Comparison of ENCODE assay signal across 22 cellular contexts in the genomic region with DNA sequence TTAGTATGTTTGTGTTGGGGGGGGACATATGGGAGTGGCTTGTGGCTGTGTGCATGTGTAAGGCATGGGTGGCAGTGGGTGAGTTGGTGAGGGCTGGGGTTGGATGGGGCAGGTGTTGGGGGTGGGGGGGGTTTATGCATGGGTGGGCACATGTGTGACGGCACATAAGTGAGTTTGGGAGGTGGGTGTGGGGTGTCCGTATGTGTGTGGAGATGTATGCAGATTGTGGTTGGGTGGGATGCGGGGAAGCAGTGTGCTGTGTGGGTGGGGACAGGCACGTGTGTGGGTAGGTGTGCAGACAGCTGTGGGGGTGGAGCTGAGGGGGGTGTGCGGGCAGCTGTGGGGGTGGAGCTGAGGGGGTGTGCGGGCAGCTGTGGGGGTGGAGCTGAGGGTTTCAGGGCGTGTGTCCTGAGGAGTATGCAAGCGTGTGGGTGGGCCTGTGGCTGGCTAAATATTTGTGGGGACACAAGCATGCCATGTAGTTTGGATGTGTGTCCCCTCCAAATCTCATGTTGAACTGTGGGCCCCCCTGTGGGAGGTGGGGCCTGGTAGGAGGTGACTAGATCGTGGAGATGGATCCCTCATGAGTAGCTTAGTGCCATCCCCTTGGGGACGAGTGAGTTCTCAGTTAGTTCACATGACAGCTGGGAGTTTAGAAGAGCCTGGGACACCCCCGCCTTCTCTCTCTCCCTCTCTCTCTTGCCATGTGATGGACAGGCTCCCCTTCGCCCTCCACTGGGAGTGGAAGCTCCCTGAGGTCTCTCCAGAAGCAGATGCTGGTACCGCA. TPM values are rescaled to one million over a fixed set of nuclear protein-coding genes. Genes with fewer than 3 reads are reported as not detected.
DNase-seq lines count a peak whose midpoint lies in the region; ATAC-seq and TF ChIP-seq lines count a peak whose summit lies in the region.
"Had no signal": no experiment of that assay in that cellular context is flagged by ENCODE, and none has a peak within 500 bp of the region (broad histone marks: within the 10 kb centered on the region; RNA-seq: fewer than 3 reads in every experiment).

No MANE protein-coding gene starts in this region.

- no peaks in the 10 kb centered on the region for H3K27me3 ChIP-seq in SJCRH30
- no peaks in the 10 kb centered on the region for H3K27me3 ChIP-seq in neuronal stem cell (ENCODE audit: control insufficient read depth in 3 of 3, insufficient read depth in 3 of 3, low read depth in 1 of 3, low read length in 3 of 3)
- no peaks in the 10 kb centered on the region for H3K27me3 ChIP-seq in foreskin keratinocyte
- H3K27me3 ChIP-seq: MG63 had no signal

- POLR2A ChIA-PET in activated CD8-positive, alpha-beta T cell treated with anti-CD3 and anti-CD28 coated beads, Interleukin-2, amount 10 ng/mL, durations not matched to agents 7 days and 5 days (lab: Charles Lee): no interaction called here
- POLR2A ChIA-PET in activated CD8-positive, alpha-beta T cell treated with anti-CD3 and anti-CD28 coated beads for 36 hours (lab: Charles Lee): no interaction called here

- no peak for TF ChIP-seq CTCF in activated CD8-positive, alpha-beta T cell treated with anti-CD3 and anti-CD28 coated beads for 36 hours (IDR thresholded peaks at IDR 0.05)
- TF ChIP-seq CTCF in foreskin keratinocyte (conservative IDR thresholded peaks at IDR 0.05): no peak

- H3K9me3 ChIP-seq in SJCRH30 (replicated peaks): no peaks in the 10 kb centered on the region; the same call in 1 of the 2 replicates
- H3K9me3 ChIP-seq in neuronal stem cell (replicated peaks in 1 of 2; ENCODE audit: control insufficient read depth in 2 of 2, insufficient read depth in 1 of 2, low read depth in 1 of 2, low read length in 2 of 2): peaks cover 4 to 5% of the 10 kb centered on the region in 2 donors
- H3K9me3 ChIP-seq: HAP-1 had no signal

- H2BK5ac ChIP-seq in neuronal stem cell (ENCODE audit: low read length): no peak overlapping the region

- no peak overlapping the region for H3K18ac ChIP-seq in neuronal stem cell (ENCODE audit: low read length)

- H3K4me1 Mint-ChIP-seq in activated CD8-positive, alpha-beta T cell treated with anti-CD3 and anti-CD28 coated beads, Interleukin-2, amount 10 ng/mL, durations not matched to agents 7 days and 5 days (ENCODE audit: low read depth): no peaks in the 10 kb centered on the region
- H3K4me1 Mint-ChIP-seq in activated CD8-positive, alpha-beta T cell treated with anti-CD3 and anti-CD28 coated beads for 36 hours (ENCODE audit: low read depth): no peaks in the 10 kb centered on the region
- H3K4me1 Mint-ChIP-seq: B cell; CD4-positive, CD25-positive, alpha-beta regulatory T cell; IgD-negative memory B cell had no signal

- no peak overlapping the region for H3K9ac ChIP-seq in neuronal stem cell (ENCODE audit: low read depth, low read length, poor library complexity)
- H3K9ac ChIP-seq: GM23248 had no signal

- DNase-seq in activated CD8-positive, alpha-beta T cell treated with anti-CD3 and anti-CD28 coated beads, Interleukin-2, amount 10 ng/mL, durations not matched to agents 7 days and 5 days: peak; percentile 1
- no peak for DNase-seq in activated CD8-positive, alpha-beta T cell treated with anti-CD3 and anti-CD28 coated beads for 36 hours
- DNase-seq in SJCRH30: peak; percentile 42 to 59
- DNase-seq in neuronal stem cell (ENCODE audit: low spot score): no peak
- peak; percentile 19 for DNase-seq in stimulated activated CD8-positive, alpha-beta memory T cell treated with anti-CD3 and anti-CD28 coated beads, Interleukin-4, amount 100 ng/mL, for 48 hours
- no peak for DNase-seq in SHP77 (lab: John Stamatoyannopoulos, UW)
- DNase-seq in stimulated activated naive CD4-positive, alpha-beta T cell treated with Interleukin-2 at 50 U/mL for 16 hours (lab: John Stamatoyannopoulos, UW): no peak
- DNase-seq in foreskin keratinocyte: no peak
- DNase-seq: CD4-positive, CD25-positive, alpha-beta regulatory T cell; COR-L47; GDM1; GM23248; Karpas-422; MG63; NCI-H1048; NCI-H1436; NCI-H1930; NCI-H226; NCI-H524 treated with DMSO at 0.1 percent for 48 hours had no signal

- no peak overlapping the region for H4K91ac ChIP-seq in neuronal stem cell (ENCODE audit: low read depth, low read length, poor library complexity)

- peaks cover 26% of the 10 kb centered on the region for H3K36me3 Mint-ChIP-seq in activated CD8-positive, alpha-beta T cell treated with anti-CD3 and anti-CD28 coated beads, Interleukin-2, amount 10 ng/mL, durations not matched to agents 7 days and 5 days (ENCODE audit: low read depth)
- H3K36me3 Mint-ChIP-seq in activated CD8-positive, alpha-beta T cell treated with anti-CD3 and anti-CD28 coated beads for 36 hours (ENCODE audit: low read depth): peaks cover 37% of the 10 kb centered on the region

- no peak overlapping the region for H3K23ac ChIP-seq in neuronal stem cell (ENCODE audit: low read depth, low read length, poor library complexity)

- H3K27me3 Mint-ChIP-seq in activated CD8-positive, alpha-beta T cell treated with anti-CD3 and anti-CD28 coated beads, Interleukin-2, amount 10 ng/mL, durations not matched to agents 7 days and 5 days (ENCODE audit: low read depth): no peaks in the 10 kb centered on the region
- H3K27me3 Mint-ChIP-seq in activated CD8-positive, alpha-beta T cell treated with anti-CD3 and anti-CD28 coated beads for 36 hours: no peaks in the 10 kb centered on the region
- H3K27me3 Mint-ChIP-seq: B cell; CD4-positive, CD25-positive, alpha-beta regulatory T cell; IgD-negative memory B cell had no signal

- peaks cover 11% of the 10 kb centered on the region for H3K79me1 ChIP-seq in neuronal stem cell (ENCODE audit: low read depth, low read length)

- H3K4me3 ChIP-seq in SJCRH30 (no peak overlapping the region), neuronal stem cell (ENCODE audit: low read length in 2 of 2) (no peak overlapping the region)
- H3K4me3 ChIP-seq: GM23248, HAP-1, MG63 had no signal

- H3K27ac ChIP-seq in SJCRH30 (no peak overlapping the region), neuronal stem cell (replicated peaks; ENCODE audit: low read length) (no peak overlapping the region), foreskin keratinocyte (no peak overlapping the region)
- H3K27ac ChIP-seq: GM23248 had no signal

- H3K4me3 Mint-ChIP-seq in activated CD8-positive, alpha-beta T cell treated with anti-CD3 and anti-CD28 coated beads, Interleukin-2, amount 10 ng/mL, durations not matched to agents 7 days and 5 days: no peak overlapping the region
- H3K4me3 Mint-ChIP-seq in activated CD8-positive, alpha-beta T cell treated with anti-CD3 and anti-CD28 coated beads for 36 hours: no peak overlapping the region
- H3K4me3 Mint-ChIP-seq: B cell; CD4-positive, CD25-positive, alpha-beta regulatory T cell; IgD-negative memory B cell had no signal

- intact Hi-C loops in activated CD8-positive, alpha-beta T cell treated with anti-CD3 and anti-CD28 coated beads for 36 hours (cut with micrococcal nuclease): no loop called here

- no peak overlapping the region for H2BK12ac ChIP-seq in neuronal stem cell (ENCODE audit: low read length)

- H3K9me3 Mint-ChIP-seq in activated CD8-positive, alpha-beta T cell treated with anti-CD3 and anti-CD28 coated beads, Interleukin-2, amount 10 ng/mL, durations not matched to agents 7 days and 5 days (ENCODE audit: insufficient read depth): peaks cover 3% of the 10 kb centered on the region
- no peaks in the 10 kb centered on the region for H3K9me3 Mint-ChIP-seq in activated CD8-positive, alpha-beta T cell treated with anti-CD3 and anti-CD28 coated beads for 36 hours

- no peak overlapping the region for H3K4ac ChIP-seq in neuronal stem cell (ENCODE audit: low read length)

- CTCF ChIA-PET in activated CD8-positive, alpha-beta T cell treated with anti-CD3 and anti-CD28 coated beads, Interleukin-2, amount 10 ng/mL, durations not matched to agents 7 days and 5 days (lab: Charles Lee): no interaction called here
- CTCF ChIA-PET in activated CD8-positive, alpha-beta T cell treated with anti-CD3 and anti-CD28 coated beads for 36 hours (lab: Charles Lee): no interaction called here

- no peak for ATAC-seq in activated CD8-positive, alpha-beta T cell treated with anti-CD3 and anti-CD28 coated beads, Interleukin-2, amount 10 ng/mL, durations not matched to agents 7 days and 5 days
- ATAC-seq in activated CD8-positive, alpha-beta T cell treated with anti-CD3 and anti-CD28 coated beads for 36 hours: no peak
- no peak for ATAC-seq in foreskin keratinocyte

- H2BK15ac ChIP-seq in neuronal stem cell (ENCODE audit: low read length): no peak overlapping the region

- WGBS in neuronal stem cell (ENCODE audit: extremely low coverage in 2 of 2, insufficient read length in 2 of 2, insufficient replicate concordance in 1 of 2), 2 donors: no CpG with 5 or more reads among the region's 13 CpGs

- peak overlapping the region; percentile 63 for H2AK5ac ChIP-seq in neuronal stem cell (ENCODE audit: low read depth, low read length)

- no peak overlapping the region for H3K27ac Mint-ChIP-seq in activated CD8-positive, alpha-beta T cell treated with anti-CD3 and anti-CD28 coated beads, Interleukin-2, amount 10 ng/mL, durations not matched to agents 7 days and 5 days
- no peak overlapping the region for H3K27ac Mint-ChIP-seq in activated CD8-positive, alpha-beta T cell treated with anti-CD3 and anti-CD28 coated beads for 36 hours
- H3K27ac Mint-ChIP-seq: B cell, IgD-negative memory B cell had no signal

- no peak overlapping the region for H2BK120ac ChIP-seq in neuronal stem cell (ENCODE audit: low read depth, low read length)

- no peaks in the 10 kb centered on the region for H3K36me3 ChIP-seq in SJCRH30
- peaks cover 0 to 42% of the 10 kb centered on the region in 2 donors for H3K36me3 ChIP-seq in neuronal stem cell (replicated peaks in 1 of 2; ENCODE audit: control insufficient read depth in 2 of 2, insufficient read depth in 2 of 2, low read length in 2 of 2)
- H3K36me3 ChIP-seq: HAP-1 had no signal

- H3K4me1 ChIP-seq in SJCRH30: peaks cover 5% of the 10 kb centered on the region
- H3K4me1 ChIP-seq in neuronal stem cell (ENCODE audit: control insufficient read depth in 2 of 2, insufficient read depth in 1 of 2, low read depth in 1 of 2, low read length in 2 of 2): no peaks in the 10 kb centered on the region
- no peaks in the 10 kb centered on the region for H3K4me1 ChIP-seq in foreskin keratinocyte
- H3K4me1 ChIP-seq: HAP-1 had no signal

- H3K14ac ChIP-seq in neuronal stem cell (ENCODE audit: low read length): peak overlapping the region; percentile 75

- no peak overlapping the region for H3K4me2 ChIP-seq in neuronal stem cell (ENCODE audit: insufficient read depth, low read length, poor library complexity, severe bottlenecking)

- H4K8ac ChIP-seq in neuronal stem cell (ENCODE audit: low read depth, low read length): no peak overlapping the region

- H2AFZ ChIP-seq in neuronal stem cell (ENCODE audit: low read length): no peak overlapping the region
- H2AFZ ChIP-seq: GM23248 had no signal

RNA-seq across cellular contexts. Expression of gene ANKMY1, which starts 59.4 kb away (rescaled TPM):
- 10 to 100 TPM; 27.9 to 33.3 TPM for total RNA-seq in activated CD8-positive, alpha-beta T cell treated with anti-CD3 and anti-CD28 coated beads, Interleukin-2, amount 10 ng/mL, durations not matched to agents 7 days and 5 days
- 10 to 100 TPM; 14.5 to 18.6 TPM for total RNA-seq in activated CD8-positive, alpha-beta T cell treated with anti-CD3 and anti-CD28 coated beads for 36 hours
- 6.3 and 6.7 TPM in 2 replicates for total RNA-seq in SJCRH30 (2014; rRNA removed; shearing (Covaris generic))
- 4.1 TPM for polyA plus RNA-seq in neuronal stem cell (2013, experiment 1 of 2)
- polyA plus RNA-seq in neuronal stem cell (2013, experiment 2 of 2): 4.3 TPM
- total RNA-seq in foreskin keratinocyte: 4.2 and 4.8 TPM in 2 replicates
- 2.8 and 2.9 TPM in 2 replicates for polyA plus RNA-seq in foreskin keratinocyte

Comparison
In these comparisons a context has a peak if more than half of its experiments do, and no peak if none do; other contexts are left out.
1. DNase-seq: peak in activated CD8-positive, alpha-beta T cell treated with anti-CD3 and anti-CD28 coated beads, Interleukin-2, amount 10 ng/mL, durations not matched to agents 7 days and 5 days (single experiment), SJCRH30 (2 of 2) and stimulated activated CD8-positive, alpha-beta memory T cell treated with anti-CD3 and anti-CD28 coated beads, Interleukin-4, amount 100 ng/mL, for 48 hours (single experiment); none in activated CD8-positive, alpha-beta T cell treated with anti-CD3 and anti-CD28 coated beads for 36 hours (single experiment), neuronal stem cell (single experiment), SHP77 (0 of 2), stimulated activated naive CD4-positive, alpha-beta T cell treated with Interleukin-2 at 50 U/mL for 16 hours (single experiment) and foreskin keratinocyte (0 of 2).